1 cellular context compared by ENCODE assay signal in genomic region chr15:79433610-79434009, GRCh38.
TF ChIP-seq lines count a peak whose summit lies in the region.

No MANE protein-coding gene starts in this region.

TF ChIP-seq in GM23338, 12 proteins besides CTCF, POLR2A, EP300 and RAD21 (continued from another document):
- TF ChIP-seq REST (IDR thresholded peaks at IDR 0.05; ENCODE audit: unreplicated experiment) (no peak), ZNF331 (CRISPR knock-in tag; IDR thresholded peaks at IDR 0.05; ENCODE audit: low read depth) (no peak), JUNB (IDR thresholded peaks at IDR 0.05; ENCODE audit: unreplicated experiment) (no peak), ETS1 (IDR thresholded peaks at IDR 0.05) (no peak)
